ENCODE assay signal across 8 cellular contexts in the genomic region with DNA sequence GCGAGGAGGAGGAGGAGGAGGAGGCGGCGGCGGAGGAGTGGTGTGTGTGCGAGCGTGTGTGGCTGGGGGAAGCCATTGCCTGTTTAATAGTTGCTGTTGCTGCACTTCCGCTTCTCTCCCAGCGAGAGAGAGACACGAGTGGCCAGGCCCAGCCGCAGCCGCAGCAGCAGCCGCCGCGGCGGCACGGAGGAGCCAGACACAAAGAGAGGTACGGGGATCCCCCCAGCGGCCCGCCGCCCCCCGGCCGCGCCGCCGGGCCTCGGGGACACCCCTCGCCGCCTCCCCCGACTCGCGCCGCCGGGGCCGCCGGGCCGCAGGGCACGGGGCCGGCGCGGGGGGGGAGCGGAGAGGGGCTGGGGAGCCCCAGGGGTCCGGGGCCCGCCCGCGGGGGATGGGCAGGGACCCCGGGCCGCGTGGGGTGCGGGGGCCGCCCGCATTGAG. TPM values are rescaled to one million over a fixed set of nuclear protein-coding genes. Genes with fewer than 3 reads are reported as not detected.
DNase-seq lines count a peak whose midpoint lies in the region; ATAC-seq and TF ChIP-seq lines count a peak whose summit lies in the region.

UBE2E1 (plus strand) TSS at position 75 of the 441 bp plus-strand sequence. CDS start 1,315 bp downstream, outside the sequence.

- peak; percentile 66 for ATAC-seq in GM19438 (IDR thresholded peaks at IDR 0.05; ENCODE audit: low read depth, unreplicated experiment)
- ATAC-seq in HG03565 (IDR thresholded peaks at IDR 0.05; ENCODE audit: unreplicated experiment), result peak; percentile 62

- no peaks in the 10 kb centered on the region for H3K36me3 ChIP-seq in tibial artery

- peaks cover 40% of the 10 kb centered on the region for H3K4me1 Mint-ChIP-seq in activated naive CD4-positive, alpha-beta T cell treated with anti-CD3 and anti-CD28 coated beads, Interleukin-2, amount 10 ng/mL, durations not matched to agents 7 days and 5 days

- peak within 1 kb of the TSS; percentile 87 for H3K27ac Mint-ChIP-seq in activated naive CD4-positive, alpha-beta T cell treated with anti-CD3 and anti-CD28 coated beads, Interleukin-2, amount 10 ng/mL, durations not matched to agents 7 days and 5 days

- intact Hi-C loops in tibial artery (cut with DNase I; ENCODE audit: low total_unique reads), result no loop called here

- H3K27me3 ChIP-seq in tibial artery, result no peaks in the 10 kb centered on the region

- TF ChIP-seq CTCF in tibial artery (IDR thresholded peaks at IDR 0.05), result no peak

- H3K27me3 Mint-ChIP-seq in activated naive CD4-positive, alpha-beta T cell treated with anti-CD3 and anti-CD28 coated beads, Interleukin-2, amount 10 ng/mL, durations not matched to agents 7 days and 5 days, result peaks cover 43% of the 10 kb centered on the region

- DNase-seq in COR-L47 (lab: John Stamatoyannopoulos, UW) (peak; percentile 19), SK-N-DZ (ENCODE audit: low spot score) (peak; percentile 77), germinal center (ENCODE audit: low spot score) (peak; percentile 82), occipital lobe (lab: John Stamatoyannopoulos, UW) (peak; percentile 66), tibial artery (peak; percentile 77 to 83)
- peak; percentile 84 for DNase-seq in activated naive CD4-positive, alpha-beta T cell treated with anti-CD3 and anti-CD28 coated beads, Interleukin-2, amount 10 ng/mL, durations not matched to agents 7 days and 5 days

- peak within 1 kb of the TSS; percentile 94 for H3K4me3 Mint-ChIP-seq in activated naive CD4-positive, alpha-beta T cell treated with anti-CD3 and anti-CD28 coated beads, Interleukin-2, amount 10 ng/mL, durations not matched to agents 7 days and 5 days

- no peaks in the 10 kb centered on the region for H3K9me3 Mint-ChIP-seq in activated naive CD4-positive, alpha-beta T cell treated with anti-CD3 and anti-CD28 coated beads, Interleukin-2, amount 10 ng/mL, durations not matched to agents 7 days and 5 days

- CTCF ChIA-PET in activated naive CD4-positive, alpha-beta T cell treated with anti-CD3 and anti-CD28 coated beads, Interleukin-2, amount 10 ng/mL, durations not matched to agents 7 days and 5 days (lab: Charles Lee), result interaction anchor here (1.5 kb wide), 1 partner anchor 20 kb away, joined by 3 read pairs; no protein-coding TSS in a partner anchor

- no peaks in the 10 kb centered on the region for H3K9me3 ChIP-seq in tibial artery

- H3K4me3 ChIP-seq in tibial artery, result peak within 1 kb of the TSS; percentile 98

- peaks cover 35% of the 10 kb centered on the region for H3K36me3 Mint-ChIP-seq in activated naive CD4-positive, alpha-beta T cell treated with anti-CD3 and anti-CD28 coated beads, Interleukin-2, amount 10 ng/mL, durations not matched to agents 7 days and 5 days

- H3K4me1 ChIP-seq in tibial artery, result peaks cover 0 to 37% (median 20%) of the 10 kb centered on the region in 4 donors

- H3K27ac ChIP-seq in tibial artery, result peak within 1 kb of the TSS; percentile 93

RNA-seq across cellular contexts. Expression of gene UBE2E1, which starts in this region (rescaled TPM):
- polyA plus RNA-seq in SK-N-DZ (2014; cell fraction: cytosol; rRNA removed), result 161 and 178 TPM in 2 replicates
- polyA plus RNA-seq in SK-N-DZ (2014; cell fraction: nucleus; rRNA removed), result 128 and 165 TPM in 2 replicates
- 107 TPM for total RNA-seq in occipital lobe

Comparison
In these comparisons a context has a peak if more than half of its experiments do, and no peak if none do; other contexts are left out.
1. Peak in every context shown above with its lines: DNase-seq, ATAC-seq, H3K4me3 ChIP-seq and H3K27ac ChIP-seq.
2. DNase-seq: peak in every context shown above with its lines; median percentile 84 in activated naive CD4-positive, alpha-beta T cell treated with anti-CD3 and anti-CD28 coated beads, Interleukin-2, amount 10 ng/mL, durations not matched to agents 7 days and 5 days; 82 in germinal center; 80 in tibial artery; 77 in SK-N-DZ; 66 in occipital lobe; 19 in COR-L47.